8 cellular contexts compared by ENCODE assay signal in genomic region chr17:47279062-47279801, GRCh38. TPM values are rescaled to one million over a fixed set of nuclear protein-coding genes. Genes with fewer than 3 reads are reported as not detected.
DNase-seq lines count a peak whose midpoint lies in the region; ATAC-seq and TF ChIP-seq lines count a peak whose summit lies in the region.

No MANE protein-coding gene starts in this region.

- H3K27me3 ChIP-seq in mesenchymal stem cell (ENCODE audit: control insufficient read depth in 1 of 2, insufficient read depth in 1 of 2, low read length in 2 of 2) = no peaks in the 10 kb centered on the region
- H3K27me3 ChIP-seq in uterus = no peaks in the 10 kb centered on the region

- DNase-seq in COLO829 (ENCODE audit: low spot score) = peak; percentile 90
- DNase-seq in M059J (ENCODE audit: low read depth) = peak; percentile 100
- DNase-seq in mesenchymal stem cell = peak; percentile 99
- peak; percentile 74 to 84 for DNase-seq in uterus
- DNase-seq in RKO (ENCODE audit: low spot score) = no peak
- no peak for DNase-seq in NCI-H2081 treated with DMSO at 0.1 percent for 48 hours (lab: John Stamatoyannopoulos, UW)

- H3K14ac ChIP-seq in mesenchymal stem cell (ENCODE audit: low read length in 2 of 2) = peak overlapping the region in 1 of 2 experiments; percentile 49

- H3K23ac ChIP-seq in mesenchymal stem cell (ENCODE audit: low read length in 2 of 2) = peak overlapping the region in 1 of 2 experiments; percentile 42

- H3K4me1 ChIP-seq in mesenchymal stem cell (ENCODE audit: control insufficient read depth, insufficient read depth, low read depth, low read length) = peaks cover 42% of the 10 kb centered on the region
- H3K4me1 ChIP-seq in uterus = peaks cover 25 to 41% of the 10 kb centered on the region in 2 donors

- peak overlapping the region; percentile 87 for H4K91ac ChIP-seq in mesenchymal stem cell (ENCODE audit: low read length)

- peak overlapping the region; percentile 6 to 87 for H2BK12ac ChIP-seq in mesenchymal stem cell (ENCODE audit: low read length in 2 of 2)

- no peak overlapping the region for H3K4me2 ChIP-seq in mesenchymal stem cell (ENCODE audit: low read length, poor library complexity, severe bottlenecking)

- TF ChIP-seq CTCF in uterus (IDR thresholded peaks at IDR 0.05) = peak in 3 of 4 experiments; percentile 34 to 54 (median 39)

- intact Hi-C loops in uterus (cut with DNase I; ENCODE audit: low total_unique reads) = no loop called here

- peak; percentile 29 to 36 for TF ChIP-seq POLR2A in uterus (IDR thresholded peaks at IDR 0.05)

- H4K8ac ChIP-seq in mesenchymal stem cell (ENCODE audit: low read length) = peak overlapping the region; percentile 51

- H3K9me3 ChIP-seq in mesenchymal stem cell (ENCODE audit: control insufficient read depth, low read length) (no peaks in the 10 kb centered on the region), uterus (no peaks in the 10 kb centered on the region)

- H3K9ac ChIP-seq in mesenchymal stem cell (ENCODE audit: low read length) = peak overlapping the region; percentile 78

- H3K18ac ChIP-seq in mesenchymal stem cell (ENCODE audit: low read depth in 1 of 2, low read length in 2 of 2) = peak overlapping the region; percentile 67 to 79

- peak overlapping the region; percentile 95 for H2AK5ac ChIP-seq in mesenchymal stem cell (ENCODE audit: low read length, severe bottlenecking)

- H3K4ac ChIP-seq in mesenchymal stem cell (ENCODE audit: low read depth in 1 of 2, low read length in 2 of 2) = peak overlapping the region; percentile 54

- peak overlapping the region; percentile 70 for H2BK15ac ChIP-seq in mesenchymal stem cell (ENCODE audit: low read depth, poor library complexity, severe bottlenecking)

- H3K36me3 ChIP-seq in mesenchymal stem cell (ENCODE audit: control insufficient read depth in 1 of 2, insufficient read depth in 2 of 2, low read depth in 1 of 2, low read length in 2 of 2) (peaks cover 15 to 49% of the 10 kb centered on the region in 2 experiments), uterus (no peaks in the 10 kb centered on the region)

- H3K27ac ChIP-seq in cingulate gyrus (ENCODE audit: low read depth, low read length) (peak overlapping the region; percentile 67), mesenchymal stem cell (ENCODE audit: low read length, poor library complexity, severe bottlenecking) (peak overlapping the region; percentile 100), uterus (peak overlapping the region; percentile 92 to 95)

- H2BK5ac ChIP-seq in mesenchymal stem cell (ENCODE audit: low read depth, low read length, poor library complexity, severe bottlenecking) = peak overlapping the region; percentile 99

- H3K4me3 ChIP-seq in mesenchymal stem cell (ENCODE audit: insufficient read depth in 1 of 2, low read depth in 1 of 2, low read length in 2 of 2) (peak overlapping the region in 1 of 2 experiments; percentile 45), uterus (no peak overlapping the region)

- peak overlapping the region; percentile 73 for H2BK120ac ChIP-seq in mesenchymal stem cell (ENCODE audit: low read depth, low read length)

- peaks cover 13% of the 10 kb centered on the region for H3K79me1 ChIP-seq in mesenchymal stem cell (replicated peaks; ENCODE audit: low read length, poor library complexity, severe bottlenecking)

- peak; percentile 74 for ATAC-seq in GM21723 (IDR thresholded peaks at IDR 0.05; ENCODE audit: unreplicated experiment)

- H2AFZ ChIP-seq in mesenchymal stem cell (ENCODE audit: low read depth, low read length) = no peak overlapping the region

- 11% methylated on average over 10 of the region's 10 CpGs for WGBS in mesenchymal stem cell

RNA-seq across cellular contexts. Expression of gene ITGB3, which starts 25.6 kb away (rescaled TPM):
- 0.94 and 3.1 TPM in 2 replicates for total RNA-seq in M059J (2014; rRNA removed; shearing (Covaris generic))
- 11.3 TPM for polyA plus RNA-seq in mesenchymal stem cell (2013, experiment 1 of 2)
- 11.3 TPM for polyA plus RNA-seq in mesenchymal stem cell (2013, experiment 2 of 2)
- total RNA-seq in uterus = 10 to 100 TPM in 3 of 4 donors, 1 to 10 TPM in 1; 7.4 to 28.7 (median 23.5) TPM

RNA-seq across cellular contexts. Expression of gene EFCAB13, which starts 44.5 kb away (rescaled TPM):
- 2.5 and 3.1 TPM in 2 replicates for total RNA-seq in M059J (2014; rRNA removed; shearing (Covaris generic))
- 1.2 TPM for polyA plus RNA-seq in mesenchymal stem cell (2013, experiment 1 of 2)
- 1.2 TPM for polyA plus RNA-seq in mesenchymal stem cell (2013, experiment 2 of 2)
- 10 to 100 TPM in 3 of 4 donors, 1 to 10 TPM in 1; 9.2 to 22.8 (median 14.5) TPM for total RNA-seq in uterus

Comparison
In these comparisons a context has a peak if more than half of its experiments do, and no peak if none do; other contexts are left out.
1. DNase-seq: peak in COLO829 (single experiment), M059J (single experiment), mesenchymal stem cell (single experiment) and uterus (2 of 2); none in RKO (single experiment) and NCI-H2081 treated with DMSO at 0.1 percent for 48 hours (single experiment).
2. Peak in every context shown above with its lines, with median percentiles within 50 percentile points of each other: H3K27ac ChIP-seq.